12 cellular contexts compared by ENCODE assay signal in the genomic region with DNA sequence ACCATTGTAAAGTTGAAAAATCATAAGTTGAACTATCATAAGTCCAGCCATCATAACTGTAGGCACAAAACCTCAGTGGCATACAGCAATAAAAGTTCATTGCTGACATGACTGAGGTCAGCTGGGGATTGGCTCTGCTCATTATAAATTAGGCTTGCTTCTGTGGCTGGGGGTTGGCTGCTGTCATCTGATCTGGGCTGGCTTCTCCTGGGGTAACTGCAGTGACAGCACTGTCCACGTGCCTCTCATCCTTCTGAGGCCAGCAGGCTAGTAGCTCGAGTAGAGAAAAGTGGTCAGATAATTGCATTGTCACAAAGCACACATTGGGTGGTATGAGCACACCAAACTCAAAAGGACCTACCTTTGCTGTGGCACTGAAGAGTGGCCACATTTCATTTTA. TPM values are rescaled to one million over a fixed set of nuclear protein-coding genes. Genes with fewer than 3 reads are reported as not detected.
A peak's percentile ranks its signal among the peaks of the same experiment; 100 is the strongest.
DNase-seq lines count a peak whose midpoint lies in the region; ATAC-seq, FAIRE-seq and TF ChIP-seq lines count a peak whose summit lies in the region.
"Had no signal": no experiment of that assay in that cellular context is flagged by ENCODE, and none has a peak within 500 bp of the region (broad histone marks: within the 10 kb centered on the region; RNA-seq: fewer than 3 reads in every experiment).

No MANE protein-coding gene starts in this region.

- peak overlapping the region; percentile 95 to 99 (median 97) for H3K27ac Mint-ChIP-seq in CD4-positive, CD25-positive, alpha-beta regulatory T cell
- peak overlapping the region; percentile 82 for H3K27ac Mint-ChIP-seq in activated T-helper 1 cell treated with anti-CD3 and anti-CD28 coated beads, Interleukin-12 subunit alpha, Interleukin-12 subunit beta, Interleukin-2, Interleukin-4 antibody, amounts not matched to agents 30 ng/mL and 10 ng/mL and 1 ng/mL, durations not matched to agents 14 hours and 24 hours and 36 hours
- H3K27ac Mint-ChIP-seq in naive thymus-derived CD8-positive, alpha-beta T cell: peak overlapping the region; percentile 92 to 100 (median 98)

- H3K4me3 Mint-ChIP-seq in CD4-positive, CD25-positive, alpha-beta regulatory T cell: peak overlapping the region; percentile 57 to 78 (median 72)
- H3K4me3 Mint-ChIP-seq in activated T-helper 1 cell treated with anti-CD3 and anti-CD28 coated beads, Interleukin-12 subunit alpha, Interleukin-12 subunit beta, Interleukin-2, Interleukin-4 antibody, amounts not matched to agents 30 ng/mL and 10 ng/mL and 1 ng/mL, durations not matched to agents 14 hours and 24 hours and 36 hours: no peak overlapping the region
- H3K4me3 Mint-ChIP-seq in naive thymus-derived CD8-positive, alpha-beta T cell: peak overlapping the region in 8 of 10 donors; percentile 31 to 89 (median 74)

- no peak overlapping the region; the same call in 1 of the 2 replicates for H3K14ac ChIP-seq in IMR-90 (replicated peaks; ENCODE audit: low read depth, low read length)

- no peak overlapping the region for H4K5ac ChIP-seq in IMR-90 (ENCODE audit: low read depth, low read length)

- no peak overlapping the region for H2BK15ac ChIP-seq in IMR-90 (ENCODE audit: low read depth, low read length)

- 0 out of 2 replicates have a peak overlapping the region, but pooled peaks have one; percentile 19 for H3K4ac ChIP-seq in IMR-90 (ENCODE audit: low read depth, low read length)

- in situ Hi-C loops in IMR-90 (cut with MboI; ENCODE audit: low sequenced_read_pairs) (no loop called here), ACHN (cut with HindIII; ENCODE audit: low pct_ligation_motif_present, low pct_unique_long_range_greater_than_20kb, low sequenced_read_pairs) (no loop called here)

- no peak overlapping the region for H2AK9ac ChIP-seq in IMR-90 (replicated peaks; ENCODE audit: low read depth, low read length, poor library complexity)

- peaks cover 10 to 57% of the 10 kb centered on the region in 2 experiments; a peak in 3 of 4 replicates for H3K79me1 ChIP-seq in IMR-90 (ENCODE audit: low read depth in 1 of 2, low read length in 2 of 2)

- no peak for FAIRE-seq in GM12892 (lab: Jason Lieb, UNC)
- FAIRE-seq: bronchial epithelial cell had no signal

- H4K20me1 ChIP-seq in IMR-90 (ENCODE audit: insufficient read depth, low read length): peaks cover 13% of the 10 kb centered on the region; the same call in 1 of the 2 replicates

- H2AK5ac ChIP-seq in IMR-90 (ENCODE audit: low read depth, low read length): peak overlapping the region; percentile 66

- no CpG with 5 or more reads among the region's 2 CpGs for WGBS in IMR-90 (ENCODE audit: extremely low coverage in 2 of 2, insufficient read length in 1 of 2), 2 experiments

- no peak overlapping the region for H3K4me2 ChIP-seq in IMR-90 (ENCODE audit: low read depth, low read length)

- intact Hi-C loops in IMR-90 (cut with micrococcal nuclease): no loop called here
- intact Hi-C loops in activated T-helper 1 cell treated with anti-CD3 and anti-CD28 coated beads, Interleukin-12 subunit alpha, Interleukin-12 subunit beta, Interleukin-2, Interleukin-4 antibody, amounts not matched to agents 30 ng/mL and 10 ng/mL and 1 ng/mL, durations not matched to agents 14 hours and 24 hours and 36 hours (cut with micrococcal nuclease): no loop called here

- no peaks in the 10 kb centered on the region for H3K27me3 Mint-ChIP-seq in CD4-positive, CD25-positive, alpha-beta regulatory T cell
- no peaks in the 10 kb centered on the region for H3K27me3 Mint-ChIP-seq in activated T-helper 1 cell treated with anti-CD3 and anti-CD28 coated beads, Interleukin-12 subunit alpha, Interleukin-12 subunit beta, Interleukin-2, Interleukin-4 antibody, amounts not matched to agents 30 ng/mL and 10 ng/mL and 1 ng/mL, durations not matched to agents 14 hours and 24 hours and 36 hours (ENCODE audit: insufficient read depth)
- no peaks in the 10 kb centered on the region for H3K27me3 Mint-ChIP-seq in naive thymus-derived CD8-positive, alpha-beta T cell

- no peak for ATAC-seq in CD4-positive, CD25-positive, alpha-beta regulatory T cell (ENCODE audit: low read depth in 2 of 2)
- no peak for ATAC-seq in IMR-90 (ENCODE audit: low read depth)
- no peak for ATAC-seq in naive thymus-derived CD8-positive, alpha-beta T cell
- no peak for ATAC-seq in HG03108 (IDR thresholded peaks at IDR 0.05; ENCODE audit: unreplicated experiment)

- POLR2A ChIA-PET in IMR-90 (lab: Charles Lee; ENCODE audit: unreplicated experiment): no interaction called here
- POLR2A ChIA-PET in naive thymus-derived CD8-positive, alpha-beta T cell (lab: Charles Lee): interaction anchor here (0.7 to 18.8 kb wide), 14 partner anchors 8 to 51 kb away, joined by 3 to 353 read pairs (median 10); a partner anchor contains a TSS

- no peak overlapping the region for H2AFZ ChIP-seq in IMR-90 (replicated peaks; ENCODE audit: low read length, poor library complexity)

- H3K56ac ChIP-seq in IMR-90 (ENCODE audit: extremely low read depth, insufficient read depth, low read length): no peak overlapping the region

- H3K23ac ChIP-seq in IMR-90 (ENCODE audit: low read depth, low read length): no peak overlapping the region

- H3K36me3 Mint-ChIP-seq in CD4-positive, CD25-positive, alpha-beta regulatory T cell: peaks cover 9% of the 10 kb centered on the region
- peaks cover 12% of the 10 kb centered on the region for H3K36me3 Mint-ChIP-seq in activated T-helper 1 cell treated with anti-CD3 and anti-CD28 coated beads, Interleukin-12 subunit alpha, Interleukin-12 subunit beta, Interleukin-2, Interleukin-4 antibody, amounts not matched to agents 30 ng/mL and 10 ng/mL and 1 ng/mL, durations not matched to agents 14 hours and 24 hours and 36 hours (ENCODE audit: low read depth)
- H3K36me3 Mint-ChIP-seq in naive thymus-derived CD8-positive, alpha-beta T cell: peaks cover 0 to 2% (median 0%) of the 10 kb centered on the region in 3 donors

- no peak for TF ChIP-seq RAD21 in IMR-90 (IDR thresholded peaks at IDR 0.05; ENCODE audit: low read length)

- no peak overlapping the region for H2BK20ac ChIP-seq in IMR-90 (ENCODE audit: low read depth, low read length)

- H2BK120ac ChIP-seq in IMR-90 (ENCODE audit: low read depth, low read length): no peak overlapping the region

- H3K4me1 Mint-ChIP-seq in CD4-positive, CD25-positive, alpha-beta regulatory T cell: peaks cover 29 to 98% (median 84%) of the 10 kb centered on the region in 4 donors
- H3K4me1 Mint-ChIP-seq in activated T-helper 1 cell treated with anti-CD3 and anti-CD28 coated beads, Interleukin-12 subunit alpha, Interleukin-12 subunit beta, Interleukin-2, Interleukin-4 antibody, amounts not matched to agents 30 ng/mL and 10 ng/mL and 1 ng/mL, durations not matched to agents 14 hours and 24 hours and 36 hours (ENCODE audit: low read depth): peaks cover 87% of the 10 kb centered on the region
- peaks cover 53 to 99% (median 95%) of the 10 kb centered on the region in 4 donors for H3K4me1 Mint-ChIP-seq in naive thymus-derived CD8-positive, alpha-beta T cell

- H3K9me1 ChIP-seq in IMR-90 (ENCODE audit: insufficient read depth, low read length): peaks cover 20% of the 10 kb centered on the region

- peaks cover 97% of the 10 kb centered on the region for H3K4me1 ChIP-seq in CD4-positive, CD25-positive, alpha-beta regulatory T cell (ENCODE audit: control insufficient read depth, insufficient read depth, low read length, poor library complexity, severe bottlenecking)
- peaks cover 16% of the 10 kb centered on the region for H3K4me1 ChIP-seq in IMR-90 (ENCODE audit: control insufficient read depth, insufficient read depth, low read length)

- dilution Hi-C loops in IMR-90 (cut with HindIII; ENCODE audit: low sequenced_read_pairs, unreplicated experiment): no loop called here

- DNase-seq in CD4-positive, CD25-positive, alpha-beta regulatory T cell: no peak
- DNase-seq in IMR-90 (no peak), CD1c-positive myeloid dendritic cell (ENCODE audit: extremely low spot score) (no peak), GM12892 (ENCODE audit: insufficient read length) (no peak), ACHN (no peak)
- no peak for DNase-seq in activated T-helper 1 cell treated with anti-CD3 and anti-CD28 coated beads, Interleukin-12 subunit alpha, Interleukin-12 subunit beta, Interleukin-2, Interleukin-4 antibody, amounts not matched to agents 30 ng/mL and 10 ng/mL and 1 ng/mL, durations not matched to agents 14 hours and 24 hours and 36 hours (ENCODE audit: low spot score)
- no peak for DNase-seq in naive thymus-derived CD8-positive, alpha-beta T cell
- DNase-seq: DMS53, left cardiac atrium, NCI-H2171 treated with DMSO at 0.1 percent for 48 hours had no signal

- CTCF ChIA-PET in IMR-90 (lab: Yijun Ruan, JAX): interaction anchor here (1.8 kb wide), 1 partner anchor 45 kb away, joined by 8 read pairs; no protein-coding TSS in a partner anchor

- no peak overlapping the region for H3K18ac ChIP-seq in IMR-90 (ENCODE audit: low read depth, low read length)

- no TSS peak for BruUV-seq in IMR-90 (replicated peaks; lab: Mats Ljungman, UMichigan)

- H3K9me3 ChIP-seq in CD4-positive, CD25-positive, alpha-beta regulatory T cell (ENCODE audit: control insufficient read depth in 2 of 2, low read length in 2 of 2): no peaks in the 10 kb centered on the region
- H3K9me3 ChIP-seq in IMR-90 (ENCODE audit: control insufficient read depth, insufficient read depth, low read length): no peaks in the 10 kb centered on the region

- no peaks in the 10 kb centered on the region for H3K9me3 Mint-ChIP-seq in CD4-positive, CD25-positive, alpha-beta regulatory T cell
- peaks cover 7% of the 10 kb centered on the region for H3K9me3 Mint-ChIP-seq in activated T-helper 1 cell treated with anti-CD3 and anti-CD28 coated beads, Interleukin-12 subunit alpha, Interleukin-12 subunit beta, Interleukin-2, Interleukin-4 antibody, amounts not matched to agents 30 ng/mL and 10 ng/mL and 1 ng/mL, durations not matched to agents 14 hours and 24 hours and 36 hours
- no peaks in the 10 kb centered on the region for H3K9me3 Mint-ChIP-seq in naive thymus-derived CD8-positive, alpha-beta T cell

- H3K4me3 ChIP-seq in CD4-positive, CD25-positive, alpha-beta regulatory T cell (ENCODE audit: low read depth, low read length): no peak overlapping the region
- H3K4me3 ChIP-seq in IMR-90 (ENCODE audit: insufficient read depth, low read depth, low read length): no peak overlapping the region

- no peak for TF ChIP-seq CTCF in IMR-90 (conservative IDR thresholded peaks at IDR 0.05; ENCODE audit: low read depth, low read length)

- H3K27ac ChIP-seq in CD4-positive, CD25-positive, alpha-beta regulatory T cell (ENCODE audit: insufficient read depth, low read length, poor library complexity, severe bottlenecking): peak overlapping the region; percentile 84
- H3K27ac ChIP-seq in IMR-90 (ENCODE audit: insufficient read depth, low read length): no peak overlapping the region

- peak overlapping the region; percentile 35; the same call in 1 of the 2 replicates for H4K91ac ChIP-seq in IMR-90 (ENCODE audit: insufficient read depth, low read depth, low read length)

- no peak overlapping the region for H4K8ac ChIP-seq in IMR-90 (ENCODE audit: low read depth in 2 of 2, low read length in 2 of 2)

- H3K27me3 ChIP-seq in CD4-positive, CD25-positive, alpha-beta regulatory T cell (ENCODE audit: control insufficient read depth, insufficient read depth, low read length): no peaks in the 10 kb centered on the region
- no peaks in the 10 kb centered on the region for H3K27me3 ChIP-seq in IMR-90 (ENCODE audit: control insufficient read depth, insufficient read depth, low read length)

- TF ChIP-seq POLR2A in IMR-90 (IDR thresholded peaks at IDR 0.05; ENCODE audit: low read depth, low read length) (no peak), GM12892 (IDR thresholded peaks at IDR 0.05; ENCODE audit: low read depth, low read length) (no peak)

- no peaks in the 10 kb centered on the region for H3K36me3 ChIP-seq in CD4-positive, CD25-positive, alpha-beta regulatory T cell (ENCODE audit: control insufficient read depth, insufficient read depth, low read length)
- H3K36me3 ChIP-seq in IMR-90 (ENCODE audit: control insufficient read depth, insufficient read depth, low read length): no peaks in the 10 kb centered on the region

- no peak overlapping the region for H2BK5ac ChIP-seq in IMR-90 (ENCODE audit: low read depth, low read length, poor library complexity, severe bottlenecking)

- H3K9ac ChIP-seq in IMR-90 (ENCODE audit: low read depth, low read length): no peak overlapping the region

RNA-seq across cellular contexts. Expression of a gene that starts 31.3 kb away (rescaled TPM):
- 77.3 TPM for total RNA-seq in CD4-positive, CD25-positive, alpha-beta regulatory T cell
- polyA plus RNA-seq in CD4-positive, CD25-positive, alpha-beta regulatory T cell: 100 to 1,000 TPM; 141 to 231 (median 171) TPM
- 3.4 and 3.9 TPM in 2 replicates for total RNA-seq in IMR-90 (2012; rRNA removed)
- 31.4 and 33.7 TPM in 2 replicates for polyA plus RNA-seq in IMR-90 (2012; rRNA removed)
- polyA plus RNA-seq in IMR-90 (2012; cell fraction: cytosol; rRNA removed): 30.2 and 33.4 TPM in 2 replicates
- 16.1 and 21.9 TPM in 2 replicates for polyA plus RNA-seq in IMR-90 (2012; cell fraction: nucleus; rRNA removed; ENCODE audit: low replicate concordance)
- total RNA-seq in activated T-helper 1 cell treated with anti-CD3 and anti-CD28 coated beads, Interleukin-12 subunit alpha, Interleukin-12 subunit beta, Interleukin-2, Interleukin-4 antibody, amounts not matched to agents 30 ng/mL and 10 ng/mL and 1 ng/mL, durations not matched to agents 14 hours and 24 hours and 36 hours: 50.6 and 59.7 TPM in 2 replicates
- total RNA-seq in naive thymus-derived CD8-positive, alpha-beta T cell: 10 to 100 TPM; 46.4 to 48.8 TPM
- polyA plus RNA-seq in naive thymus-derived CD8-positive, alpha-beta T cell: 100 to 1,000 TPM in 1 of 3 donors, 10 to 100 TPM in 2; 67.4 to 122 (median 98.5) TPM
- polyA plus RNA-seq in GM12892 (2012; ENCODE audit: missing spikeins): 6.5 TPM
